10 cellular contexts compared by ENCODE assay signal in the genomic region with DNA sequence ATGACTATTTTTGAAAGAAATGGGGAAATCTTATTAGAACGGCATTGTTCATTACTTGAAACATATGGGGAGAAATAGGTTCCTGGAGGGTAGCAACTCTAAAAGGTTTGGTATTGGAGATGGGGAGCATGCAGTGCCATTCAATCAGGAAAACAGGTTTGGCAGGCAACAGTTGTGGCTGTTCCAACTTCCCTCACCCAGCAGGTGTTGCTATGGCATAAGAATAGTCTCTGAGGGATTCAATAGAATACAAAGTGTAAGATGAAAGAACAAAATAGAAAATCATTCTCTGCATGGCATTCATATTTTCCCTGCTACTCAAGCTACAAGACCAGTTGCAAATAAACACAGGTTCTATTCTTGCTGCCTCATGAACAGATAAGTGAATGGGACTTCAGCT.
A peak's percentile ranks its signal among the peaks of the same experiment; 100 is the strongest.
DNase-seq lines count a peak whose midpoint lies in the region; ATAC-seq, FAIRE-seq and TF ChIP-seq lines count a peak whose summit lies in the region.
"Had no signal": no experiment of that assay in that cellular context is flagged by ENCODE, and none has a peak within 500 bp of the region (broad histone marks: within the 10 kb centered on the region; RNA-seq: fewer than 3 reads in every experiment).

No MANE protein-coding gene starts in this region.

- POLR2A ChIA-PET in HepG2 (lab: Yijun Ruan, JAX), result no interaction called here

- H3K4me2 ChIP-seq in HepG2 (ENCODE audit: low read depth, low read length), result no peak overlapping the region

- H3K4me1 ChIP-seq in liver (ENCODE audit: control insufficient read depth in 4 of 4, insufficient read depth in 4 of 4, low read length in 3 of 4), result no peaks in the 10 kb centered on the region
- no peaks in the 10 kb centered on the region for H3K4me1 ChIP-seq in HepG2 (ENCODE audit: insufficient read depth, low read length)
- no peaks in the 10 kb centered on the region for H3K4me1 ChIP-seq in SJCRH30

- WGBS in liver, result 54% methylated on average over 1 of the region's 1 CpG
- 3% methylated on average over 1 of the region's 1 CpG for WGBS in HepG2 (ENCODE audit: low lambda C conversion rate)

- no peak for FAIRE-seq in HepG2 (lab: Jason Lieb, UNC)
- FAIRE-seq in urothelium cell line (lab: Jason Lieb, UNC), result no peak

- in situ Hi-C loops in HepG2 (cut with HindIII; ENCODE audit: extremely low pct_ligation_motif_present, low pct_unique_long_range_greater_than_20kb), result no loop called here

- no peak for TF ChIP-seq EP300 in HepG2 (IDR thresholded peaks at IDR 0.05; ENCODE audit: low read depth in 2 of 2, low read length in 2 of 2)
- no peak for TF ChIP-seq EP300 in HepG2 (CRISPR knock-in tag; IDR thresholded peaks at IDR 0.05; ENCODE audit: borderline replicate concordance)

- CTCF ChIA-PET in HepG2 (lab: Yijun Ruan, JAX; ENCODE audit: low intra/inter-chr PET ratio, low total read pairs), result no interaction called here

- H3K9me3 ChIP-seq in liver (ENCODE audit: control insufficient read depth in 4 of 4, low read length in 3 of 4), result no peaks in the 10 kb centered on the region
- no peaks in the 10 kb centered on the region; the same call in 1 of the 2 replicates for H3K9me3 ChIP-seq in HepG2 (ENCODE audit: low read length)
- no peaks in the 10 kb centered on the region for H3K9me3 ChIP-seq in SJCRH30 (replicated peaks)

- TF ChIP-seq CTCF in liver (IDR thresholded peaks at IDR 0.05; ENCODE audit: low read depth, low read length, missing input control) (no peak), HepG2 (CRISPR knock-in tag; IDR thresholded peaks at IDR 0.05) (no peak)

- H3K79me2 ChIP-seq in HepG2 (ENCODE audit: insufficient read depth, low read length), result no peaks in the 10 kb centered on the region

- no peak overlapping the region for H3K9ac ChIP-seq in liver (ENCODE audit: low read depth in 1 of 2, low read length in 2 of 2)
- no peak overlapping the region for H3K9ac ChIP-seq in HepG2 (ENCODE audit: insufficient read depth, low read depth, low read length)

- intact Hi-C loops in HepG2 (cut with micrococcal nuclease; ENCODE audit: unreplicated experiment), result no loop called here

- no TSS peak for BruUV-seq in HepG2 (replicated peaks; lab: Mats Ljungman, UMichigan)

- no peak for TF ChIP-seq POLR2A in HepG2 (IDR thresholded peaks at IDR 0.05; ENCODE audit: insufficient read depth in 1 of 2, low read depth in 2 of 2, low read length in 2 of 2)

- no peak for DNase-seq in HepG2 (ENCODE audit: low spot score)
- DNase-seq in SJCRH30, result peak; percentile 11 to 48
- DNase-seq in inferior parietal cortex (ENCODE audit: extremely low spot score), result peak; percentile 38
- peak; percentile 6 for DNase-seq in urothelium cell line (ENCODE audit: low spot score)
- no peak for DNase-seq in stimulated activated CD4-positive, alpha-beta T cell treated with anti-CD3 and anti-CD28 coated beads, Interleukin-4, amount 100 ng/mL, for 24 hours
- DNase-seq: left cardiac atrium, right cardiac atrium had no signal

- no peak overlapping the region for H3K27ac ChIP-seq in liver (ENCODE audit: low read depth in 1 of 2, low read length in 2 of 2)
- no peak overlapping the region for H3K27ac ChIP-seq in HepG2 (ENCODE audit: extremely low read length, insufficient read depth, low read length)
- no peak overlapping the region for H3K27ac ChIP-seq in SJCRH30

- H4K20me1 ChIP-seq in HepG2 (ENCODE audit: insufficient read depth, low read length), result no peaks in the 10 kb centered on the region

- H2AFZ ChIP-seq in HepG2 (ENCODE audit: low read length), result no peak overlapping the region

- ATAC-seq in HepG2 (no peak), GM19455 (IDR thresholded peaks at IDR 0.05; ENCODE audit: unreplicated experiment) (no peak), GM21515 (IDR thresholded peaks at IDR 0.05; ENCODE audit: unreplicated experiment) (no peak)
- ATAC-seq: left cardiac atrium, right cardiac atrium had no signal

- peak; percentile 19 to 61 for TF ChIP-seq RAD21 in liver (IDR thresholded peaks at IDR 0.05)
- no peak for TF ChIP-seq RAD21 in HepG2 (CRISPR knock-in tag; IDR thresholded peaks at IDR 0.05)

- H3K27me3 ChIP-seq in liver (ENCODE audit: control insufficient read depth in 4 of 4, insufficient read depth in 4 of 4, low read length in 3 of 4) (no peaks in the 10 kb centered on the region), HepG2 (ENCODE audit: control insufficient read depth in 1 of 2, insufficient read depth in 2 of 2, low read length in 2 of 2) (no peaks in the 10 kb centered on the region), SJCRH30 (no peaks in the 10 kb centered on the region)

- H3K36me3 ChIP-seq in liver (ENCODE audit: control insufficient read depth in 4 of 4, insufficient read depth in 3 of 4, low read depth in 1 of 4, low read length in 3 of 4) (no peaks in the 10 kb centered on the region), HepG2 (replicated peaks in 1 of 2; ENCODE audit: control insufficient read depth in 1 of 2, insufficient read depth in 2 of 2, low read length in 2 of 2) (no peaks in the 10 kb centered on the region), SJCRH30 (no peaks in the 10 kb centered on the region)

- no peak overlapping the region for H3K4me3 ChIP-seq in liver (ENCODE audit: low read depth in 1 of 3, low read length in 3 of 3)
- no peak overlapping the region for H3K4me3 ChIP-seq in HepG2 (replicated peaks in 1 of 3; ENCODE audit: insufficient read depth in 1 of 3, low read depth in 2 of 3, low read length in 3 of 3)
- no peak overlapping the region for H3K4me3 ChIP-seq in SJCRH30

TF ChIP-seq in liver, 16 proteins besides CTCF, POLR2A, EP300 and RAD21:
- TF ChIP-seq, protein P1, sequence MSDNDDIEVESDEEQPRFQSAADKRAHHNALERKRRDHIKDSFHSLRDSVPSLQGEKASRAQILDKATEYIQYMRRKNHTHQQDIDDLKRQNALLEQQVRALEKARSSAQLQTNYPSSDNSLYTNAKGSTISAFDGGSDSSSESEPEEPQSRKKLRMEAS (IDR thresholded peaks at IDR 0.05), result no peak
- TF ChIP-seq NR2F2 (IDR thresholded peaks at IDR 0.05) (no peak), FOXA1 (IDR thresholded peaks at IDR 0.05) (no peak), EGR1 (IDR thresholded peaks at IDR 0.05; ENCODE audit: low read depth in 2 of 2) (no peak), GABPA (IDR thresholded peaks at IDR 0.05 in 1 of 2, conservative IDR thresholded peaks at IDR 0.05 in 1 of 2) (no peak)

TF ChIP-seq in HepG2, 621 proteins besides CTCF, POLR2A, EP300 and RAD21:
- TF ChIP-seq, protein P2, sequence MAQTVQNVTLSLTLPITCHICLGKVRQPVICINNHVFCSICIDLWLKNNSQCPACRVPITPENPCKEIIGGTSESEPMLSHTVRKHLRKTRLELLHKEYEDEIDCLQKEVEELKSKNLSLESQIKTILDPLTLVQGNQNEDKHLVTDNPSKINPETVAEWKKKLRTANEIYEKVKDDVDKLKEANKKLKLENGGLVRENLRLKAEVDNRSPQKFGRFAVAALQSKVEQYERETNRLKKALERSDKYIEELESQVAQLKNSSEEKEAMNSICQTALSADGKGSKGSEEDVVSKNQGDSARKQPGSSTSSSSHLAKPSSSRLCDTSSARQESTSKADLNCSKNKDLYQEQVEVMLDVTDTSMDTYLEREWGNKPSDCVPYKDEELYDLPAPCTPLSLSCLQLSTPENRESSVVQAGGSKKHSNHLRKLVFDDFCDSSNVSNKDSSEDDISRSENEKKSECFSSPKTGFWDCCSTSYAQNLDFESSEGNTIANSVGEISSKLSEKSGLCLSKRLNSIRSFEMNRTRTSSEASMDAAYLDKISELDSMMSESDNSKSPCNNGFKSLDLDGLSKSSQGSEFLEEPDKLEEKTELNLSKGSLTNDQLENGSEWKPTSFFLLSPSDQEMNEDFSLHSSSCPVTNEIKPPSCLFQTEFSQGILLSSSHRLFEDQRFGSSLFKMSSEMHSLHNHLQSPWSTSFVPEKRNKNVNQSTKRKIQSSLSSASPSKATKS (CRISPR knock-in tag; IDR thresholded peaks at IDR 0.05), result no peak
- TF ChIP-seq TCF12 (IDR thresholded peaks at IDR 0.05), result no peak
- TF ChIP-seq TCF12 (CRISPR knock-in tag; IDR thresholded peaks at IDR 0.05), result no peak

Comparison
In these comparisons a context has a peak if more than half of its experiments do, and no peak if none do; other contexts are left out.
1. DNase-seq: peak in SJCRH30 (2 of 2), inferior parietal cortex (single experiment) and urothelium cell line (single experiment); none in HepG2 (single experiment) and stimulated activated CD4-positive, alpha-beta T cell treated with anti-CD3 and anti-CD28 coated beads, Interleukin-4, amount 100 ng/mL, for 24 hours (single experiment).